In the genomic region with DNA sequence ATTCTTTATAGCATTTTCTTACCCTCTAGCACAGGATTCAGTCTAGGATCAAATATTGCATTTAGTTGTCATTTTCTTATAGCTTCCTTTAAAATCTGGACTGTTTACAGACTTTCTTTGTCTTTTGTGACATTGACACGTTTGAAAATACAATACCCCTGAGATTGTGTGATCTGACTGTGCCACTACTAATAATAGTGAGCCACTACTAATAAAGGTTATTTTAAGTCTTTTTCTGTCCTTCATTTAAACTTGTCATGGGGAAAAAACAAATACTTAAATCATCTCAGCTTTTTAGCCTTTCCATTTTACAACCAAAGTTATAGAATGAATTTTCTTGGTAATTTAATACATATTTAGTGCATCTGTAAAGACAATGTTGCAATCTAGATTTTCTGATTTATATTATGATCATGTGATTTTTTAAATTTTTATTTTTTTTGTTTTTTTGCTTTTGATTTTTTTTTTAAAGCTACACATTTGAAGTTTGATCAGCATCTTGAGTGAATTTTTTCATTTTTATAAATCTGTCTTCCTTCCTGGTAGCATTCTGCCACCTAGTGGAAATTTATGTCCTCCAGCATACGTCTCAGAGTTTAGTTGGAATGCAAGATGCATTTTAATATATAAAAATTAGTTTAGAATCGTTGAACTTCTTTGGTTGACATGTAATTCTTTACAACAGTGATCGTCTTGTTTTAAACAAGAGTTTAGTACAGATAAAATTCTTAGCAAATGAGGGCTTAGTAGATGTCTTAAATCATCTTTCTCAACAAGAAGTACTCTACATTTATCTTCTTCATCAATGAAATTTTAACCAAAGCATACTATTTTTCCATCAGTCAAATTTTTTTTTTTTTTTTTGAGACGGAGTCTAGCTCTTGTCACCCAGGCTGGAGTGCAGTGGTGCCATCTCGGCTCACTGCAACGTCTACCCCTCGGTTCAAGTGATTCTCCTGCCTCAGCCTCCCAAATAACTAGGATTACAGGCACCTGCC, we compare ENCODE assay signal across 10 cellular contexts.
DNase-seq lines count a peak whose midpoint lies in the region; ATAC-seq and TF ChIP-seq lines count a peak whose summit lies in the region.
"Had no signal": no experiment of that assay in that cellular context is flagged by ENCODE, and none has a peak within 500 bp of the region (broad histone marks: within the 10 kb centered on the region; RNA-seq: fewer than 3 reads in every experiment).

No MANE protein-coding gene starts in this region.

- H3K9me3 ChIP-seq in colonic mucosa, result no peaks in the 10 kb centered on the region
- H3K9me3 ChIP-seq: BLaER1 treated with 17β-estradiol and CSF1 and Interleukin-3, amounts not matched to agents 10 nM and 100 nM had no signal

- H3K9me3 Mint-ChIP-seq in memory B cell, result no peaks in the 10 kb centered on the region
- H3K9me3 Mint-ChIP-seq: activated T-cell treated with anti-CD3 and anti-CD28 coated beads, Interleukin-2, amount 50 U/mL, for 4 hours had no signal

- intact Hi-C loops in colonic mucosa (cut with DNase I), result loop anchor here (5.0 to 10.0 kb wide), 4 partner anchors 116 to 414 kb away; a partner anchor contains a TSS

- H3K4me1 ChIP-seq in colonic mucosa, result no peaks in the 10 kb centered on the region

- no peak overlapping the region for H3K27ac ChIP-seq in colonic mucosa
- H3K27ac ChIP-seq: BLaER1 treated with 17β-estradiol and CSF1 and Interleukin-3, amounts not matched to agents 10 nM and 100 nM had no signal

- no peaks in the 10 kb centered on the region for H3K27me3 Mint-ChIP-seq in memory B cell

- peaks cover 17% of the 10 kb centered on the region for H3K36me3 Mint-ChIP-seq in memory B cell

- ATAC-seq in memory B cell (ENCODE audit: low read depth) (peak; percentile 70), HG02981 (IDR thresholded peaks at IDR 0.05; ENCODE audit: unreplicated experiment) (no peak), HG02884 (IDR thresholded peaks at IDR 0.05; ENCODE audit: unreplicated experiment) (no peak)

- no peaks in the 10 kb centered on the region for H3K27me3 ChIP-seq in colonic mucosa
- H3K27me3 ChIP-seq: BLaER1 treated with 17β-estradiol and CSF1 and Interleukin-3, amounts not matched to agents 10 nM and 100 nM had no signal

- peaks cover 19% of the 10 kb centered on the region for H3K4me1 Mint-ChIP-seq in memory B cell

- no peak overlapping the region for H3K4me3 ChIP-seq in colonic mucosa
- H3K4me3 ChIP-seq: BLaER1 treated with 17β-estradiol and CSF1 and Interleukin-3, amounts not matched to agents 10 nM and 100 nM had no signal

- DNase-seq in NCI-H1417 (lab: John Stamatoyannopoulos, UW) (peak; percentile 28 to 75 (median 63)), NCI-H1417 treated with DMSO at 0.1 percent for 48 hours (lab: John Stamatoyannopoulos, UW) (no peak), HuH-7.5 (ENCODE audit: low spot score) (peak; percentile 66), OCI-M1 (lab: John Stamatoyannopoulos, UW) (peak; percentile 79), colonic mucosa (no peak), memory B cell (ENCODE audit: low spot score in 2 of 2) (peak in 1 of 2 donors; percentile 43)
- DNase-seq: activated T-cell treated with anti-CD3 and anti-CD28 coated beads, Interleukin-2, amount 50 U/mL, for 4 hours had no signal

- H3K9ac ChIP-seq in colonic mucosa (ENCODE audit: low read depth in 2 of 2, low read length in 2 of 2), result no peak overlapping the region

- peak overlapping the region; percentile 92 for H3K27ac Mint-ChIP-seq in memory B cell

- H3K36me3 ChIP-seq in colonic mucosa, result no peaks in the 10 kb centered on the region

- peak; percentile 86 for TF ChIP-seq CTCF in colonic mucosa (IDR thresholded peaks at IDR 0.05)

- no peak overlapping the region for H3K4me3 Mint-ChIP-seq in memory B cell
- H3K4me3 Mint-ChIP-seq: activated T-cell treated with anti-CD3 and anti-CD28 coated beads, Interleukin-2, amount 50 U/mL, for 4 hours had no signal

Comparison
In these comparisons a context has a peak if more than half of its experiments do, and no peak if none do; other contexts are left out.
1. DNase-seq: peak in NCI-H1417 (3 of 3), HuH-7.5 (single experiment) and OCI-M1 (single experiment); none in NCI-H1417 treated with DMSO at 0.1 percent for 48 hours (single experiment) and colonic mucosa (single experiment).